In genomic region chr18:79459946-79460345, GRCh38 we compare ENCODE assay signal across 10 cellular contexts.
A peak's percentile ranks its signal among the peaks of the same experiment; 100 is the strongest.
DNase-seq lines count a peak whose midpoint lies in the region; ATAC-seq, FAIRE-seq and TF ChIP-seq lines count a peak whose summit lies in the region.
"Had no signal": no experiment of that assay in that cellular context is flagged by ENCODE, and none has a peak within 500 bp of the region (broad histone marks: within the 10 kb centered on the region; RNA-seq: fewer than 3 reads in every experiment).

No MANE protein-coding gene starts in this region.

- 64 to 76% methylated on average over 7 of the region's 7 CpGs for WGBS in heart right ventricle, 2 donors

- peak overlapping the region; percentile 37 for H3K4me3 Mint-ChIP-seq in astrocyte (ENCODE audit: unreplicated experiment)

- H3K36me3 ChIP-seq in heart right ventricle (peaks cover 0 to 65% (median 9%) of the 10 kb centered on the region in 9 donors), astrocyte (ENCODE audit: insufficient read depth, low read length) (no peaks in the 10 kb centered on the region), subcutaneous abdominal adipose tissue (ENCODE audit: control insufficient read depth in 5 of 5, insufficient read depth in 5 of 5, low read length in 5 of 5) (peaks cover 0 to 65% (median 31%) of the 10 kb centered on the region in 5 donors)

- no peak overlapping the region for H3K4me3 ChIP-seq in heart right ventricle
- no peak overlapping the region for H3K4me3 ChIP-seq in astrocyte (ENCODE audit: insufficient read depth, low read depth, low read length)
- no peak overlapping the region for H3K4me3 ChIP-seq in subcutaneous abdominal adipose tissue (ENCODE audit: low read depth in 1 of 5, low read length in 5 of 5)

- H3K9me3 ChIP-seq in heart right ventricle = no peaks in the 10 kb centered on the region
- no peaks in the 10 kb centered on the region for H3K9me3 ChIP-seq in astrocyte (ENCODE audit: insufficient read depth, low read depth, low read length)
- no peaks in the 10 kb centered on the region for H3K9me3 ChIP-seq in subcutaneous abdominal adipose tissue (ENCODE audit: control insufficient read depth in 5 of 5, low read length in 5 of 5)

- peak overlapping the region; percentile 32 for H3K9ac ChIP-seq in astrocyte (ENCODE audit: low read length)
- no peak overlapping the region for H3K9ac ChIP-seq in subcutaneous abdominal adipose tissue (ENCODE audit: low read length in 5 of 5)

- H3K79me2 ChIP-seq in astrocyte (ENCODE audit: insufficient read depth, low read length) = no peaks in the 10 kb centered on the region

- ATAC-seq in heart right ventricle (no peak), left ventricle myocardium superior (no peak), HG03159 (IDR thresholded peaks at IDR 0.05; ENCODE audit: unreplicated experiment) (peak; percentile 28)

- no peaks in the 10 kb centered on the region for H3K27me3 ChIP-seq in heart right ventricle
- H3K27me3 ChIP-seq in astrocyte (ENCODE audit: insufficient read depth, low read length) = no peaks in the 10 kb centered on the region
- H3K27me3 ChIP-seq in subcutaneous abdominal adipose tissue (ENCODE audit: control insufficient read depth in 5 of 5, insufficient read depth in 4 of 5, low read length in 5 of 5) = no peaks in the 10 kb centered on the region

- no peaks in the 10 kb centered on the region for H4K20me1 ChIP-seq in astrocyte (ENCODE audit: insufficient read depth, low read length)

- H3K4me2 ChIP-seq in astrocyte (ENCODE audit: low read length) = peak overlapping the region; percentile 61

- H3K27ac ChIP-seq in heart right ventricle (peak overlapping the region in 8 of 10 donors; percentile 29 to 91 (median 82)), astrocyte (ENCODE audit: low read depth, low read length) (no peak overlapping the region), subcutaneous abdominal adipose tissue (ENCODE audit: low read depth, low read length) (peak overlapping the region; percentile 74)

- peaks cover 2% of the 10 kb centered on the region for H3K9me3 Mint-ChIP-seq in astrocyte (ENCODE audit: unreplicated experiment)

- peaks cover 11% of the 10 kb centered on the region for H3K4me1 Mint-ChIP-seq in astrocyte (ENCODE audit: low read depth, unreplicated experiment)

- H2AFZ ChIP-seq in astrocyte (ENCODE audit: low read depth, low read length) = no peak overlapping the region

- FAIRE-seq in astrocyte (lab: Jason Lieb, UNC) = no peak
- FAIRE-seq: small intestine had no signal

- TF ChIP-seq CTCF in heart right ventricle (IDR thresholded peaks at IDR 0.05) (no peak), astrocyte (IDR thresholded peaks at IDR 0.05; ENCODE audit: insufficient read depth, low read depth, low read length) (no peak)

- intact Hi-C loops in heart right ventricle (cut with DNase I) (loop anchor here in 8 of 10 donors (2.0 to 10.0 kb wide), 7 partner anchors 47 to 67 kb away; partner anchors contain the start of gene NFATC1 (in 3 of the 8)), left ventricle myocardium superior (cut with micrococcal nuclease) (loop anchor here (10.0 kb wide), 1 partner anchor 55 kb away; no protein-coding TSS in a partner anchor)

- peaks cover 3% of the 10 kb centered on the region for H3K36me3 Mint-ChIP-seq in astrocyte (ENCODE audit: low read depth, unreplicated experiment)

- DNase-seq in heart right ventricle = no peak
- DNase-seq in left ventricle myocardium superior = no peak
- DNase-seq in astrocyte (ENCODE audit: low read depth) = no peak
- DNase-seq in SKM-1 treated with dmso at 0.1 percent for 144 hours (lab: John Stamatoyannopoulos, UW; ENCODE audit: unreplicated experiment) = no peak
- no peak for DNase-seq in hypothalamus (lab: John Stamatoyannopoulos, UW)
- DNase-seq in RKO (ENCODE audit: low spot score) = no peak
- DNase-seq: NCI-H226 had no signal

- peak overlapping the region; percentile 38 for H3K27ac Mint-ChIP-seq in astrocyte (ENCODE audit: unreplicated experiment)

- H3K4me1 ChIP-seq in heart right ventricle (peaks cover 6 to 41% (median 33%) of the 10 kb centered on the region in 9 donors), astrocyte (ENCODE audit: insufficient read depth, low read length) (peaks cover 27% of the 10 kb centered on the region), subcutaneous abdominal adipose tissue (ENCODE audit: control insufficient read depth in 5 of 5, insufficient read depth in 5 of 5, low read length in 5 of 5) (peaks cover 4 to 38% (median 34%) of the 10 kb centered on the region in 5 donors)

- H3K27me3 Mint-ChIP-seq in astrocyte (ENCODE audit: low read depth, unreplicated experiment) = no peaks in the 10 kb centered on the region
